ENCODE assay signal across 19 cellular contexts in the genomic region with DNA sequence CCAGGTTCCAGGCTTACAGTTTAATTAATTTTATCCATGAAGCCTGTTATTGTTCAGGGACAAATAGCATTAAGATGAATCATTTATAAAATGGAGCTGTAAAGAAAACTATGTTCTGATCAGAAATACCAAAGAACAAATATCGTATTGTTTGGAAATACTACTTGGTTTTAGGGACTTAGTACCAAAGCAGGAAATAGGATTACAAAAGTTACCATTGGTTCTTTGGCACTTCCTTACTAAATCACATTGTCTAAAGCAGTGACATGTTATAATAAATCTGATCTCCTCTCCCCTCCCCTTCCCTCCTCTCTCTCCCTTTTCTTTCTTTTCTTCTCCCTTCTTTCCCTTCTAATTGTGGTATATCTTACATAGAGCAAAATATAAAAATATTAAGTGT.
"Had no signal": no experiment of that assay in that cellular context is flagged by ENCODE, and none has a peak within 500 bp of the region (broad histone marks: within the 10 kb centered on the region; RNA-seq: fewer than 3 reads in every experiment).

No MANE protein-coding gene starts in this region.

- H3K36me3 ChIP-seq: stomach had no signal

- H3K9me3 ChIP-seq: mucosa of descending colon, psoas muscle, stomach, testis had no signal

- ATAC-seq: activated CD4-positive, alpha-beta T cell treated with anti-CD3 and anti-CD28 coated beads for 36 hours; left ventricle myocardium superior; mucosa of descending colon; psoas muscle; sciatic nerve; stimulated activated effector memory CD8-positive, alpha-beta T cell treated with anti-CD3 and anti-CD28 coated beads, Interleukin-12 subunit alpha, Interleukin-12 subunit beta, amount 100 ng/mL, for 72 hours; WTC11 had no signal

- H3K4me3 ChIP-seq: mucosa of descending colon, psoas muscle, stomach, testis had no signal

- H3K27me3 ChIP-seq: stomach, testis had no signal

- H3K27ac ChIP-seq: psoas muscle, stomach, testis had no signal

- H3K4me1 ChIP-seq: psoas muscle, stomach, testis had no signal

- DNase-seq: activated CD4-positive, alpha-beta T cell treated with anti-CD3 and anti-CD28 coated beads for 36 hours; activated CD4-positive, alpha-beta T cell treated with anti-CD3 and anti-CD28 coated beads, Interleukin-2, amount 50 U/mL, for 48 hours; activated T-cell treated with anti-CD3 and anti-CD28 coated beads for 4 hours; dermis blood vessel endothelial cell; effector memory CD4-positive, alpha-beta T cell; foreskin fibroblast; kidney glomerular epithelial cell; left ventricle myocardium superior; mesenchymal stem cell; mucosa of descending colon; naive B cell; psoas muscle; stimulated activated CD4-positive, alpha-beta T cell treated with anti-CD3 and anti-CD28 coated beads, Interleukin-4, amount 100 ng/mL, for 24 hours; stomach; T-helper 2 cell; testis had no signal
